Comparison of ENCODE assay signal across 8 cellular contexts in genomic region chr12:110689601-110690430, GRCh38. TPM values are rescaled to one million over a fixed set of nuclear protein-coding genes. Genes with fewer than 3 reads are reported as not detected.
DNase-seq lines count a peak whose midpoint lies in the region; ATAC-seq lines count a peak whose summit lies in the region.

No MANE protein-coding gene starts in this region.

- H3K36me3 Mint-ChIP-seq in activated T-helper 17 cell treated with anti-CD3 and anti-CD28 coated beads, Interleukin-2, amount 50 U/mL, for 72 hours (ENCODE audit: low read depth), result no peaks in the 10 kb centered on the region

- peak overlapping the region; percentile 74 for H3K27ac Mint-ChIP-seq in activated T-helper 17 cell treated with anti-CD3 and anti-CD28 coated beads, Interleukin-2, amount 50 U/mL, for 72 hours

- ATAC-seq in GM19452 (IDR thresholded peaks at IDR 0.05; ENCODE audit: unreplicated experiment), result peak; percentile 55
- peak; percentile 73 for ATAC-seq in activated T-helper 17 cell treated with anti-CD3 and anti-CD28 coated beads, Interleukin-2, amount 50 U/mL, for 72 hours (replicated peaks)
- ATAC-seq in left cardiac atrium, result peak; percentile 71 to 74

- peak overlapping the region in 19 of 21 experiments; percentile 61 to 92 (median 78) for H3K27ac ChIP-seq in skin epidermis

- peaks cover 3% of the 10 kb centered on the region for H3K27me3 Mint-ChIP-seq in activated T-helper 17 cell treated with anti-CD3 and anti-CD28 coated beads, Interleukin-2, amount 50 U/mL, for 72 hours

- intact Hi-C loops in left cardiac atrium (cut with DNase I), result no loop called here

- peak overlapping the region; percentile 40 to 67 (median 59) for H3K4me3 ChIP-seq in skin epidermis

- peak overlapping the region; percentile 87 for H3K4me3 Mint-ChIP-seq in activated T-helper 17 cell treated with anti-CD3 and anti-CD28 coated beads, Interleukin-2, amount 50 U/mL, for 72 hours

- H3K9me3 Mint-ChIP-seq in activated T-helper 17 cell treated with anti-CD3 and anti-CD28 coated beads, Interleukin-2, amount 50 U/mL, for 72 hours, result no peaks in the 10 kb centered on the region

- H3K4me1 Mint-ChIP-seq in activated T-helper 17 cell treated with anti-CD3 and anti-CD28 coated beads, Interleukin-2, amount 50 U/mL, for 72 hours, result peaks cover 10% of the 10 kb centered on the region

- DNase-seq in AG20443 (ENCODE audit: low spot score) (peak; percentile 60), NAMALWA (ENCODE audit: low spot score) (peak; percentile 37), left cardiac atrium (peak; percentile 52), AML-193 (lab: John Stamatoyannopoulos, UW) (no peak), LoVo (ENCODE audit: low spot score) (no peak)

RNA-seq across cellular contexts. Expression of gene HVCN1, which starts 0.9 kb away (rescaled TPM):
- total RNA-seq in activated T-helper 17 cell treated with anti-CD3 and anti-CD28 coated beads, Interleukin-2, amount 50 U/mL, for 72 hours, result 1 to 10 TPM in 1 of 2 donors, under 1 TPM in 1; 0.71 to 1.7 TPM
- total RNA-seq in left cardiac atrium, result 10 to 100 TPM; 10.4 to 44.7 TPM

RNA-seq across cellular contexts. Expression of gene PPP1CC, which starts 52.9 kb away (rescaled TPM):
- total RNA-seq in activated T-helper 17 cell treated with anti-CD3 and anti-CD28 coated beads, Interleukin-2, amount 50 U/mL, for 72 hours, result 100 to 1,000 TPM; 185 to 259 TPM
- total RNA-seq in left cardiac atrium, result 100 to 1,000 TPM; 137 to 174 TPM

Comparison
In these comparisons a context has a peak if more than half of its experiments do, and no peak if none do; other contexts are left out.
1. DNase-seq: peak in AG20443 (single experiment), NAMALWA (single experiment) and left cardiac atrium (single experiment); none in AML-193 (0 of 2) and LoVo (single experiment).
2. RNA of gene HVCN1, which starts 0.9 kb away (total RNA-seq): 10.4 to 44.7 TPM in left cardiac atrium; 0.71 to 1.7 TPM in activated T-helper 17 cell treated with anti-CD3 and anti-CD28 coated beads, Interleukin-2, amount 50 U/mL, for 72 hours; every median in the first group is over 4 times any median in the second.
3. Peak in every context shown above with its lines, with median percentiles within 50 percentile points of each other: ATAC-seq.